ENCODE assay signal across 7 cellular contexts in the genomic region with DNA sequence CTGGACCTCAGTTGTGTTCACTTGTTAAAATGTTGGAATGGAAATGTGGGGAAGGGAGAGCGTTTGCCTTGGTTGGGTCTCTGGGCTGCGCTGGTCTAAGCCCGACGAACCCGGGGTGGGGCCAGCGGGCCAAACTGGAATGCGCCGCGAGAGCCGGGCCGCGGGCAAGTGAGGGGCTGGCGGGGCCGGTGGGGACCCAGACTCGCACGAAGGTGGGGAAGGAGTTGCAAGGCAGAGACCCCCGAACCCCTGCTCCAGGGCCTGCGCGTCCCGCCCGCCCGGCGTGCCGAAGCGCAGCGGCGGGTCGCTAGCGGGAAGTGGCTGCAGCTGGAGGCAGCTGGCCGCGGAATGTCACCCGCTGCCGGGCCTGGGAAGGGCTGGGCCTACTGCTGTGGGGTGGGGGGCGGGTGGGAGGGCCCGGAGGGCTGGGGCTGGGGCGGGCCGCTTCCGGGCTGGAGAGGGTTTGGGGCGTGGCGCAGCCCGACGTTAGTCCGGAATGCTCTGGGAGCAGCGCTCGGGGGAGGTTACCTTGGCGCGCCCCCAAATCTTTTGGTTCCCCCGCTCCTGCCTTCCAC.
A peak's percentile ranks its signal among the peaks of the same experiment; 100 is the strongest.
DNase-seq lines count a peak whose midpoint lies in the region; ATAC-seq and TF ChIP-seq lines count a peak whose summit lies in the region.

No MANE protein-coding gene starts in this region.

- TF ChIP-seq POLR2A in Peyer's patch (IDR thresholded peaks at IDR 0.05), result peak; percentile 47 to 63

- H3K27ac Mint-ChIP-seq in mesothelial cell of epicardium, result peak overlapping the region; percentile 77

- peak overlapping the region; percentile 22 to 52 (median 41) for H3K4me3 ChIP-seq in Peyer's patch

- H3K36me3 ChIP-seq in Peyer's patch, result no peaks in the 10 kb centered on the region

- H3K9me3 Mint-ChIP-seq in mesothelial cell of epicardium, result no peaks in the 10 kb centered on the region

- H3K9me3 ChIP-seq in Peyer's patch, result no peaks in the 10 kb centered on the region

- ATAC-seq in esophagus mucosa (peak; percentile 46), GM18909 (IDR thresholded peaks at IDR 0.05; ENCODE audit: poor library complexity, unreplicated experiment) (no peak)

- no peak for TF ChIP-seq CTCF in Peyer's patch (IDR thresholded peaks at IDR 0.05)
- no peak for TF ChIP-seq CTCF in mesothelial cell of epicardium (IDR thresholded peaks at IDR 0.05; ENCODE audit: unreplicated experiment)

- H3K27ac ChIP-seq in Peyer's patch, result peak overlapping the region; percentile 64 to 94 (median 82)

- H3K4me3 Mint-ChIP-seq in mesothelial cell of epicardium, result peak overlapping the region; percentile 67

- H3K4me1 ChIP-seq in Peyer's patch, result peaks cover 0 to 80% (median 2%) of the 10 kb centered on the region in 4 donors

- no peaks in the 10 kb centered on the region for H3K36me3 Mint-ChIP-seq in mesothelial cell of epicardium

- H3K4me1 Mint-ChIP-seq in mesothelial cell of epicardium, result peaks cover 47% of the 10 kb centered on the region

- peak; percentile 25 to 89 (median 81) for DNase-seq in Peyer's patch
- DNase-seq in mesothelial cell of epicardium (ENCODE audit: low spot score in 2 of 2, unreplicated experiment in 2 of 2), result peak; percentile 50 to 67
- DNase-seq in ureter (ENCODE audit: low spot score), result peak; percentile 86
- DNase-seq in NCI-H1048 (lab: John Stamatoyannopoulos, UW), result no peak
- DNase-seq in NCI-H2029 treated with DMSO at 0.1 percent for 48 hours (lab: John Stamatoyannopoulos, UW), result no peak

- H3K27me3 Mint-ChIP-seq in mesothelial cell of epicardium (ENCODE audit: low read depth), result peaks cover 2% of the 10 kb centered on the region

- no peaks in the 10 kb centered on the region for H3K27me3 ChIP-seq in Peyer's patch

Comparison
In these comparisons a context has a peak if more than half of its experiments do, and no peak if none do; other contexts are left out.
1. DNase-seq: peak in Peyer's patch (3 of 3), mesothelial cell of epicardium (2 of 2) and ureter (single experiment); none in NCI-H1048 (single experiment) and NCI-H2029 treated with DMSO at 0.1 percent for 48 hours (single experiment).